In the genomic region with DNA sequence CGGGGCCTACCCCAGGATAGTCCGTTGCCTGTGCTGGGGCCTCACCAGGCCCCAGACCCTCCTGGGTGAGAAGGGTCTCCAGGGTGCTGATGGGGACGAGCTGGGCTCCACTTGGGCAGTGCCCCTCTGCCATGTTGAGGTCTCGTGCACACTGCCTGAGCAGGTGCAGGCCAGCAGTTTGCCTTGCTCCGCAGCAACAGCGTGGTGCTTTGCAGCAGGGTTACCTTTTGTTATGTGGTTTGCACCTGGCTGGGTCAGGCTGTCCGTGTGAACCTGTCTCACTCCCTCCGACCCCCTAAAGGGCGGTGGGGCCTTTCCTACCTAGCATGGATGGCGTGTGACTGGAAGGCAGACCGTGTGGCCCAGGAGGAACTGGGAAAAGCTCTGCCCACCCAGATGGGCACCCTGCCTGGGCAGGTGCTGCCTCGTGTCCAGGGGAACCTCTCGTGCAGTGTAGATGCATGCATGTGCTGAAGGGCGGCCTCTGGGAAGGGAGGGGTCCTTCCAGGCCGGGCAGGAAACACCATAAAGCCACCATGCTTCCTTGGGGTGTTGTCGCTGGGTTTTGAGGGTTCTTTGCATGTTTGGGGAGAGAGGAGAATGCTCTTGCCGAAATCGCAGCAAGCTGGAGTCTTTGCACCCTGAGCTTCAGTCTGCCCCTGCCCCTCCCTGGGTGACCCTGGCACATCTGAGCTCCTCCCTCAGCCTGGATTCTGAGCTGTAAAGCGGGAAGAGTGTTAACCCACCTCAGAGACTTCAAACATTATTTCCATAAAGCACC, we compare ENCODE assay signal across 2 cellular contexts.
TF ChIP-seq lines count a peak whose summit lies in the region.

No MANE protein-coding gene starts in this region.

TF ChIP-seq in liver, 16 proteins besides CTCF, POLR2A, EP300 and RAD21 (continued from another document):
- no peak for TF ChIP-seq REST (IDR thresholded peaks at IDR 0.05)
- TF ChIP-seq GABPA (IDR thresholded peaks at IDR 0.05 in 1 of 2, conservative IDR thresholded peaks at IDR 0.05 in 1 of 2) = no peak
- TF ChIP-seq EGR1 (IDR thresholded peaks at IDR 0.05; ENCODE audit: low read depth in 2 of 2) = no peak
- TF ChIP-seq HNF4A (conservative IDR thresholded peaks at IDR 0.05) = no peak
- no peak for TF ChIP-seq FOXA1 (IDR thresholded peaks at IDR 0.05)
- no peak for TF ChIP-seq RXRA (IDR thresholded peaks at IDR 0.05)
- TF ChIP-seq HNF4G (IDR thresholded peaks at IDR 0.05) = no peak
- no peak for TF ChIP-seq TAF1 (conservative IDR thresholded peaks at IDR 0.05)

TF ChIP-seq in HepG2, 621 proteins besides CTCF, POLR2A, EP300 and RAD21 (continued from another document):
- TF ChIP-seq RORA (CRISPR knock-in tag; IDR thresholded peaks at IDR 0.05) (no peak), ZNF644 (CRISPR knock-in tag; IDR thresholded peaks at IDR 0.05; ENCODE audit: low read depth) (no peak), HOXA7 (CRISPR knock-in tag; IDR thresholded peaks at IDR 0.05) (no peak)
- TF ChIP-seq, protein P1, sequence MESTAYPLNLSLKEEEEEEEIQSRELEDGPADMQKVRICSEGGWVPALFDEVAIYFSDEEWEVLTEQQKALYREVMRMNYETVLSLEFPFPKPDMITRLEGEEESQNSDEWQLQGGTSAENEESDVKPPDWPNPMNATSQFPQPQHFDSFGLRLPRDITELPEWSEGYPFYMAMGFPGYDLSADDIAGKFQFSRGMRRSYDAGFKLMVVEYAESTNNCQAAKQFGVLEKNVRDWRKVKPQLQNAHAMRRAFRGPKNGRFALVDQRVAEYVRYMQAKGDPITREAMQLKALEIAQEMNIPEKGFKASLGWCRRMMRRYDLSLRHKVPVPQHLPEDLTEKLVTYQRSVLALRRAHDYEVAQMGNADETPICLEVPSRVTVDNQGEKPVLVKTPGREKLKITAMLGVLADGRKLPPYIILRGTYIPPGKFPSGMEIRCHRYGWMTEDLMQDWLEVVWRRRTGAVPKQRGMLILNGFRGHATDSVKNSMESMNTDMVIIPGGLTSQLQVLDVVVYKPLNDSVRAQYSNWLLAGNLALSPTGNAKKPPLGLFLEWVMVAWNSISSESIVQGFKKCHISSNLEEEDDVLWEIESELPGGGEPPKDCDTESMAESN (CRISPR knock-in tag; conservative IDR thresholded peaks at IDR 0.05) = no peak
- TF ChIP-seq, protein P2, sequence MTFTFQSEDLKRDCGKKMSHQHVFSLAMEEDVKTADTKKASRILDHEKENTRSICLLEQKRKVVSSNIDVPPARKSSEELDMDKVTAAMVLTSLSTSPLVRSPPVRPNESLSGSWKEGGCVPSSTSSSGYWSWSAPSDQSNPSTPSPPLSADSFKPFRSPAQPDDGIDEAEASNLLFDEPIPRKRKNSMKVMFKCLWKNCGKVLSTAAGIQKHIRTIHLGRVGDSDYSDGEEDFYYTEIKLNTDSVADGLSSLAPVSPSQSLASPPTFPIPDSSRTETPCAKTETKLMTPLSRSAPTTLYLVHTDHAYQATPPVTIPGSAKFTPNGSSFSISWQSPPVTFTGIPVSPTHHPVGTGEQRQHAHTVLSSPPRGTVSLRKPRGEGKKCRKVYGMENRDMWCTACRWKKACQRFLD (CRISPR knock-in tag; IDR thresholded peaks at IDR 0.05; ENCODE audit: borderline replicate concordance) = no peak
TF ChIP-seq in HepG2: peak in this region for 0.
